ENCODE assay signal across 18 cellular contexts in the genomic region with DNA sequence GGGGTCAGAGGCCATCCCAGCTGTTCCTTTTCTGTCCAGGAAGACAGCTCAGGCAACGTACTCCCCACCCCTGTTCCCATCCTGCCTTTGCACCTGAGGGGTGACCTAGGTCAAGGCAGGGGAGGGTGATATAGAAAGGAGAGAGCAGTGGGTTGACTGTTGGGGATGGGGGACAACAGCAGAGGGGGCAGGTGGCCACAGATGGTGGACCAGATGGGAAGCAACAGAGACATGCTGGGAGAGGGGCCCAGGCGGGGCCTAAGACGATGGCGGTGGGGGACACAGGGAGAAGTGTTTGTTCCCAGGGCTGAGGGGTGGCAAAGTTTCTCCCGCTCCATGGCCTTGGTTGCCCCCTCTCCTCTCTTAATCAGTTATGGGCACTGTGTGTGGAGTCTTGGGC. TPM values are rescaled to one million over a fixed set of nuclear protein-coding genes. Genes with fewer than 3 reads are reported as not detected.
DNase-seq lines count a peak whose midpoint lies in the region; FAIRE-seq and TF ChIP-seq lines count a peak whose summit lies in the region.
"Had no signal": no experiment of that assay in that cellular context is flagged by ENCODE, and none has a peak within 500 bp of the region (broad histone marks: within the 10 kb centered on the region; RNA-seq: fewer than 3 reads in every experiment).

No MANE protein-coding gene starts in this region.

- in situ Hi-C loops in ACHN (cut with HindIII; ENCODE audit: low pct_ligation_motif_present, low pct_unique_long_range_greater_than_20kb, low sequenced_read_pairs) = no loop called here

- TF ChIP-seq CTCF in astrocyte (IDR thresholded peaks at IDR 0.05; ENCODE audit: insufficient read depth, low read depth, low read length) = no peak
- TF ChIP-seq CTCF in suprapubic skin (IDR thresholded peaks at IDR 0.05) = no peak
- no peak for TF ChIP-seq CTCF in stomach (IDR thresholded peaks at IDR 0.05)

- peaks cover 15% of the 10 kb centered on the region for H3K4me1 Mint-ChIP-seq in astrocyte (ENCODE audit: low read depth, unreplicated experiment)

- peaks cover 4% of the 10 kb centered on the region for H3K79me2 ChIP-seq in astrocyte (ENCODE audit: insufficient read depth, low read length)

- H3K9ac ChIP-seq in astrocyte (ENCODE audit: low read length) (no peak overlapping the region), iPS-18a (ENCODE audit: low read length) (peak overlapping the region; percentile 63)

- intact Hi-C loops in stomach (cut with DNase I; ENCODE audit: low total_unique reads) = no loop called here

- no peak overlapping the region for H3K4me3 Mint-ChIP-seq in astrocyte (ENCODE audit: unreplicated experiment)

- H3K9me3 Mint-ChIP-seq in astrocyte (ENCODE audit: unreplicated experiment) = no peaks in the 10 kb centered on the region

- H3K27ac ChIP-seq in astrocyte (ENCODE audit: low read depth, low read length) (no peak overlapping the region), iPS-18a (ENCODE audit: low read length) (no peak overlapping the region), suprapubic skin (peak overlapping the region; percentile 4), stomach (no peak overlapping the region)
- H3K27ac ChIP-seq: C4-2B had no signal

- peaks cover 21% of the 10 kb centered on the region for H3K4me1 ChIP-seq in astrocyte (ENCODE audit: insufficient read depth, low read length)
- H3K4me1 ChIP-seq in iPS-18a (ENCODE audit: control insufficient read depth, low read depth, low read length) = peaks cover 23% of the 10 kb centered on the region
- H3K4me1 ChIP-seq in suprapubic skin = peaks cover 56% of the 10 kb centered on the region
- H3K4me1 ChIP-seq in stomach = peaks cover 13 to 37% (median 28%) of the 10 kb centered on the region in 4 donors

- H3K27me3 Mint-ChIP-seq in astrocyte (ENCODE audit: low read depth, unreplicated experiment) = no peaks in the 10 kb centered on the region

- peak; percentile 78 for DNase-seq in NCI-H1694 (lab: John Stamatoyannopoulos, UW)
- no peak for DNase-seq in astrocyte (ENCODE audit: low read depth)
- no peak for DNase-seq in suprapubic skin (ENCODE audit: low spot score in 2 of 2)
- no peak for DNase-seq in kidney glomerular epithelial cell (lab: John Stamatoyannopoulos, UW)
- DNase-seq in ACHN = no peak
- no peak for DNase-seq in stomach
- DNase-seq in NCI-H187 treated with DMSO at 0.1 percent for 48 hours (lab: John Stamatoyannopoulos, UW) = no peak
- DNase-seq: activated effector memory CD4-positive, alpha-beta T cell treated with anti-CD3 and anti-CD28 coated beads, Interleukin-2, amount 50 U/mL, for 16 hours; DND-41; Karpas-422; naive thymus-derived CD4-positive, alpha-beta T cell; NCI-H1417 treated with DMSO at 0.1 percent for 48 hours; PC-3 had no signal

- no peaks in the 10 kb centered on the region for H3K27me3 ChIP-seq in astrocyte (ENCODE audit: insufficient read depth, low read length)
- H3K27me3 ChIP-seq in iPS-18a (ENCODE audit: control insufficient read depth, insufficient read depth, low read length) = peaks cover 6% of the 10 kb centered on the region
- no peaks in the 10 kb centered on the region for H3K27me3 ChIP-seq in suprapubic skin
- peaks cover 0 to 2% (median 0%) of the 10 kb centered on the region in 3 donors for H3K27me3 ChIP-seq in stomach

- TF ChIP-seq EP300 in suprapubic skin (IDR thresholded peaks at IDR 0.05) = no peak
- TF ChIP-seq EP300 in stomach (IDR thresholded peaks at IDR 0.05) = no peak

- H3K9me3 ChIP-seq in astrocyte (ENCODE audit: insufficient read depth, low read depth, low read length) (no peaks in the 10 kb centered on the region), iPS-18a (ENCODE audit: control insufficient read depth, low read depth, low read length) (no peaks in the 10 kb centered on the region), suprapubic skin (no peaks in the 10 kb centered on the region), stomach (no peaks in the 10 kb centered on the region)

- H3K4me3 ChIP-seq in astrocyte (ENCODE audit: insufficient read depth, low read depth, low read length) = no peak overlapping the region
- peak overlapping the region; percentile 11 for H3K4me3 ChIP-seq in iPS-18a (ENCODE audit: low read length)
- H3K4me3 ChIP-seq in suprapubic skin = peak overlapping the region; percentile 41
- H3K4me3 ChIP-seq in stomach = no peak overlapping the region

- no peak for FAIRE-seq in astrocyte (lab: Jason Lieb, UNC)

- TF ChIP-seq POLR2A in suprapubic skin (IDR thresholded peaks at IDR 0.05) (no peak), stomach (IDR thresholded peaks at IDR 0.05) (no peak)

- H3K27ac Mint-ChIP-seq in astrocyte (ENCODE audit: unreplicated experiment) = no peak overlapping the region
- H3K27ac Mint-ChIP-seq: naive thymus-derived CD4-positive, alpha-beta T cell had no signal

- H3K36me3 ChIP-seq in astrocyte (ENCODE audit: insufficient read depth, low read length) (no peaks in the 10 kb centered on the region), iPS-18a (ENCODE audit: control insufficient read depth, low read depth, low read length) (peaks cover 3% of the 10 kb centered on the region), suprapubic skin (peaks cover 14% of the 10 kb centered on the region), stomach (peaks cover 0 to 23% (median 12%) of the 10 kb centered on the region in 4 donors)

- 92% methylated on average over 5 of the region's 5 CpGs for WGBS in suprapubic skin
- 85 to 92% (median 89%) methylated on average over 5 of the region's 5 CpGs for WGBS in stomach, 5 donors

- peak overlapping the region; percentile 31 for H2AFZ ChIP-seq in astrocyte (ENCODE audit: low read depth, low read length)

- H3K4me2 ChIP-seq in astrocyte (ENCODE audit: low read length) = no peak overlapping the region

- peaks cover 9% of the 10 kb centered on the region for H3K36me3 Mint-ChIP-seq in astrocyte (ENCODE audit: low read depth, unreplicated experiment)
- H3K36me3 Mint-ChIP-seq: naive thymus-derived CD4-positive, alpha-beta T cell had no signal

- H4K20me1 ChIP-seq in astrocyte (ENCODE audit: insufficient read depth, low read length) = no peaks in the 10 kb centered on the region

RNA-seq across cellular contexts. Expression of gene CELSR2, which starts 6.3 kb away (rescaled TPM):
- 8.5 and 10.0 TPM in 2 replicates for total RNA-seq in astrocyte
- 100 to 1,000 TPM; 106 to 145 (median 129) TPM for total RNA-seq in suprapubic skin
- 10 to 100 TPM in 1 of 5 donors, 1 to 10 TPM in 4; 3.5 to 18.7 (median 7.2) TPM for total RNA-seq in stomach
- 1 to 10 TPM in 2 of 3 donors, under 1 TPM in 1; 0.76 to 8.7 (median 1.5) TPM for polyA plus RNA-seq in stomach

RNA-seq across cellular contexts. Expression of gene PSRC1, which starts 27.3 kb away (rescaled TPM):
- total RNA-seq in astrocyte (4.5 and 7.7 TPM in 2 replicates), suprapubic skin (1 to 10 TPM; 1.9 to 6.8 (median 3.7) TPM), stomach (10 to 100 TPM in 1 of 5 donors, 1 to 10 TPM in 1, under 1 TPM in 2, not detected in 1; 0.29 to 18.7 (median 1.7) TPM)
- polyA plus RNA-seq in stomach = 10 to 100 TPM in 1 of 3 donors, 1 to 10 TPM in 2; 3.6 to 11.2 (median 4.1) TPM

RNA-seq across cellular contexts. Expression of gene SARS1, which starts 42.0 kb away (rescaled TPM):
- 350 and 355 TPM in 2 replicates for total RNA-seq in astrocyte
- total RNA-seq in suprapubic skin = 100 to 1,000 TPM; 144 to 169 (median 160) TPM
- 100 to 1,000 TPM in 4 of 5 donors, 10 to 100 TPM in 1; 80.8 to 127 (median 117) TPM for total RNA-seq in stomach
- polyA plus RNA-seq in stomach = 100 to 1,000 TPM in 2 of 3 donors, 10 to 100 TPM in 1; 95.6 to 232 (median 100) TPM

RNA-seq across cellular contexts. Expression of gene MYBPHL, which starts 51.1 kb away (rescaled TPM):
- total RNA-seq in astrocyte (not detected in 2 replicates), suprapubic skin (not detected), stomach (not detected)
- polyA plus RNA-seq in stomach = under 1 TPM in 1 of 3 donors, not detected in 2; 0.45 TPM
- total RNA-seq: activated CD8-positive, alpha-beta memory T cell treated with anti-CD3 and anti-CD28 coated beads for 36 hours; liver; naive thymus-derived CD4-positive, alpha-beta T cell; PC-3; renal cortical epithelial cell had no signal
- polyA plus RNA-seq: liver; naive thymus-derived CD4-positive, alpha-beta T cell had no signal

Comparison
In these comparisons a context has a peak if more than half of its experiments do, and no peak if none do; other contexts are left out.
1. H3K4me3 ChIP-seq: peak in iPS-18a (single experiment) and suprapubic skin (single experiment); none in astrocyte (single experiment) and stomach (0 of 4).